ENCODE assay signal across 12 cellular contexts in genomic region chr3:143979041-143979440, GRCh38.
"Had no signal": no experiment of that assay in that cellular context is flagged by ENCODE, and none has a peak within 500 bp of the region (broad histone marks: within the 10 kb centered on the region; RNA-seq: fewer than 3 reads in every experiment).

No MANE protein-coding gene starts in this region.

- H3K9me3 ChIP-seq: colonic mucosa, right atrium auricular region had no signal

- H3K27ac ChIP-seq: colonic mucosa, right atrium auricular region had no signal

- H3K27me3 Mint-ChIP-seq: activated B cell treated with CpG ODN at 0.5 μM for 24 hours; activated CD4-positive, alpha-beta memory T cell treated with anti-CD3 and anti-CD28 coated beads, Interleukin-2, amount 10 ng/mL, durations not matched to agents 7 days and 5 days; activated CD8-positive, alpha-beta memory T cell treated with anti-CD3 and anti-CD28 coated beads, Interleukin-2, amount 10 ng/mL, durations not matched to agents 7 days and 5 days; activated naive CD8-positive, alpha-beta T cell; progenitor cell of endocrine pancreas; stimulated activated naive B cell treated with anti-CD40 and anti-IgM and Interleukin-4, amounts not matched to agents 10 μg/mL and 1 μg/mL and 100 μg/mL, for 72 hours had no signal

- H3K4me3 ChIP-seq: colonic mucosa, heart right ventricle, right atrium auricular region, tibial nerve had no signal

- H3K27ac Mint-ChIP-seq: activated B cell treated with CpG ODN at 0.5 μM for 24 hours; activated CD4-positive, alpha-beta memory T cell treated with anti-CD3 and anti-CD28 coated beads, Interleukin-2, amount 10 ng/mL, durations not matched to agents 7 days and 5 days; activated CD8-positive, alpha-beta memory T cell treated with anti-CD3 and anti-CD28 coated beads, Interleukin-2, amount 10 ng/mL, durations not matched to agents 7 days and 5 days; activated naive CD8-positive, alpha-beta T cell; progenitor cell of endocrine pancreas; stimulated activated naive B cell treated with anti-CD40 and anti-IgM and Interleukin-4, amounts not matched to agents 10 μg/mL and 1 μg/mL and 100 μg/mL, for 72 hours had no signal

- H3K4me3 Mint-ChIP-seq: activated B cell treated with CpG ODN at 0.5 μM for 24 hours; activated CD4-positive, alpha-beta memory T cell treated with anti-CD3 and anti-CD28 coated beads, Interleukin-2, amount 10 ng/mL, durations not matched to agents 7 days and 5 days; activated CD8-positive, alpha-beta memory T cell treated with anti-CD3 and anti-CD28 coated beads, Interleukin-2, amount 10 ng/mL, durations not matched to agents 7 days and 5 days; activated naive CD8-positive, alpha-beta T cell; stimulated activated naive B cell treated with anti-CD40 and anti-IgM and Interleukin-4, amounts not matched to agents 10 μg/mL and 1 μg/mL and 100 μg/mL, for 72 hours had no signal

- H3K36me3 ChIP-seq: colonic mucosa, right atrium auricular region, tibial nerve had no signal

- H3K27me3 ChIP-seq: colonic mucosa, heart right ventricle, right atrium auricular region, tibial nerve had no signal

- H3K4me1 ChIP-seq: colonic mucosa had no signal

- ATAC-seq: activated CD8-positive, alpha-beta memory T cell treated with anti-CD3 and anti-CD28 coated beads, Interleukin-2, amount 10 ng/mL, durations not matched to agents 7 days and 5 days; stimulated activated naive B cell treated with anti-CD40 and anti-IgM and Interleukin-4, amounts not matched to agents 10 μg/mL and 1 μg/mL and 100 μg/mL, for 72 hours had no signal

- DNase-seq: activated B cell treated with CpG ODN at 0.5 μM for 24 hours; activated CD4-positive, alpha-beta memory T cell treated with anti-CD3 and anti-CD28 coated beads, Interleukin-2, amount 10 ng/mL, durations not matched to agents 7 days and 5 days; activated CD4-positive, alpha-beta T cell treated with anti-CD3 and anti-CD28 coated beads for 48 hours; activated CD8-positive, alpha-beta memory T cell treated with anti-CD3 and anti-CD28 coated beads, Interleukin-2, amount 10 ng/mL, durations not matched to agents 7 days and 5 days; colonic mucosa; heart right ventricle; mesendoderm; stimulated activated naive B cell treated with anti-CD40 and anti-IgM and Interleukin-4, amounts not matched to agents 10 μg/mL and 1 μg/mL and 100 μg/mL, for 72 hours had no signal
